12 cellular contexts compared by ENCODE assay signal in genomic region chr19:29687897-29688728, GRCh38. TPM values are rescaled to one million over a fixed set of nuclear protein-coding genes. Genes with fewer than 3 reads are reported as not detected.
DNase-seq lines count a peak whose midpoint lies in the region; ATAC-seq and TF ChIP-seq lines count a peak whose summit lies in the region.
"Had no signal": no experiment of that assay in that cellular context is flagged by ENCODE, and none has a peak within 500 bp of the region (broad histone marks: within the 10 kb centered on the region; RNA-seq: fewer than 3 reads in every experiment).

No MANE protein-coding gene starts in this region.

- peaks cover 0 to 6% (median 6%) of the 10 kb centered on the region in 3 donors for H3K9me3 ChIP-seq in tibial artery

- H3K4me3 ChIP-seq in tibial artery, result no peak overlapping the region

- CTCF ChIA-PET in RWPE1 (lab: Yijun Ruan, JAX), result interaction anchor here (0.6 to 0.7 kb wide), 3 partner anchors 221 to 1706 kb away, joined by 4 read pairs; no protein-coding TSS in a partner anchor

- H3K4me1 ChIP-seq in tibial artery, result peaks cover 0 to 37% (median 12%) of the 10 kb centered on the region in 4 donors

- peaks cover 0 to 4% (median 0%) of the 10 kb centered on the region in 3 donors for H3K36me3 ChIP-seq in tibial artery

- TF ChIP-seq CTCF in RWPE1 (conservative IDR thresholded peaks at IDR 0.05; ENCODE audit: low read depth), result no peak
- no peak for TF ChIP-seq CTCF in tibial artery (IDR thresholded peaks at IDR 0.05)

- POLR2A ChIA-PET in RWPE1 (lab: Yijun Ruan, JAX; ENCODE audit: low non-redundant PET), result no interaction called here

- H3K27ac ChIP-seq in RWPE1 (peak overlapping the region; percentile 67), tibial artery (peak overlapping the region in 1 of 2 donors; percentile 6)

- DNase-seq in GM04504 (ENCODE audit: low read depth) (peak; percentile 80), RWPE1 (ENCODE audit: low spot score) (no peak), dedifferentiated amniotic fluid mesenchymal stem cell (ENCODE audit: extremely low spot score) (peak; percentile 21), renal cortical epithelial cell (ENCODE audit: low read depth) (peak; percentile 55), tibial artery (no peak), mucosa of gallbladder (ENCODE audit: low spot score) (no peak), NCI-H1436 treated with DMSO at 0.1 percent for 48 hours (lab: John Stamatoyannopoulos, UW) (no peak)
- DNase-seq: DMS79 treated with DMSO at 0.1 percent for 48 hours, H9, NCI-H187 treated with DMSO at 0.1 percent for 48 hours, Right ventricle myocardium superior had no signal

- no peak for ATAC-seq in HG02678 (IDR thresholded peaks at IDR 0.05; ENCODE audit: unreplicated experiment)

- H3K27me3 ChIP-seq in tibial artery, result no peaks in the 10 kb centered on the region

- intact Hi-C loops in tibial artery (cut with DNase I; ENCODE audit: low total_unique reads), result no loop called here

RNA-seq across cellular contexts. Expression of gene PLEKHF1, which starts 22.9 kb away (rescaled TPM):
- total RNA-seq in renal cortical epithelial cell (7.6 and 20.7 TPM in 2 replicates), mucosa of gallbladder (15.7 TPM)

RNA-seq across cellular contexts. Expression of gene C19orf12, which starts 26.9 kb away (rescaled TPM):
- total RNA-seq in renal cortical epithelial cell, result 36.7 and 37.3 TPM in 2 replicates
- 22.8 TPM for total RNA-seq in mucosa of gallbladder

Comparison
In these comparisons a context has a peak if more than half of its experiments do, and no peak if none do; other contexts are left out.
1. DNase-seq: peak in GM04504 (single experiment), dedifferentiated amniotic fluid mesenchymal stem cell (single experiment) and renal cortical epithelial cell (single experiment); none in RWPE1 (single experiment), tibial artery (0 of 2), mucosa of gallbladder (single experiment) and NCI-H1436 treated with DMSO at 0.1 percent for 48 hours (single experiment).